Comparison of ENCODE assay signal across 9 cellular contexts in genomic region chr7:140607441-140607989, GRCh38. TPM values are rescaled to one million over a fixed set of nuclear protein-coding genes. Genes with fewer than 3 reads are reported as not detected.
DNase-seq lines count a peak whose midpoint lies in the region; ATAC-seq, FAIRE-seq and TF ChIP-seq lines count a peak whose summit lies in the region.
"Had no signal": no experiment of that assay in that cellular context is flagged by ENCODE, and none has a peak within 500 bp of the region (broad histone marks: within the 10 kb centered on the region; RNA-seq: fewer than 3 reads in every experiment).

No MANE protein-coding gene starts in this region.

- no peak for TF ChIP-seq POLR2A in adrenal gland (IDR thresholded peaks at IDR 0.05)

- no peak overlapping the region for H3K4me3 ChIP-seq in adrenal gland
- no peak overlapping the region for H3K4me3 ChIP-seq in mucosa of rectum (ENCODE audit: low read length in 2 of 2)

- no peaks in the 10 kb centered on the region for H3K27me3 ChIP-seq in adrenal gland
- H3K27me3 ChIP-seq in mucosa of rectum (ENCODE audit: control insufficient read depth in 2 of 2, insufficient read depth in 2 of 2, low read length in 2 of 2) = no peaks in the 10 kb centered on the region

- no peaks in the 10 kb centered on the region for H3K36me3 ChIP-seq in adrenal gland (replicated peaks in 1 of 2)
- H3K36me3 ChIP-seq in mucosa of rectum (ENCODE audit: control insufficient read depth in 2 of 2, insufficient read depth in 2 of 2, low read length in 2 of 2) = no peaks in the 10 kb centered on the region

- no peaks in the 10 kb centered on the region for H3K9me3 Mint-ChIP-seq in T-cell

- ATAC-seq in T-cell (replicated peaks in 1 of 4) = no peak
- ATAC-seq in GM21447 (IDR thresholded peaks at IDR 0.05; ENCODE audit: unreplicated experiment) = no peak

- peaks cover 0 to 6% of the 10 kb centered on the region in 2 donors for H3K27me3 Mint-ChIP-seq in T-cell

- no peak for TF ChIP-seq CTCF in adrenal gland (IDR thresholded peaks at IDR 0.05)
- no peak for TF ChIP-seq CTCF in D721Med (IDR thresholded peaks at IDR 0.05; ENCODE audit: insufficient read depth, missing control alignments)

- H3K27ac ChIP-seq in adrenal gland = peak overlapping the region in 2 of 5 donors; percentile 24 to 73
- H3K27ac ChIP-seq in mucosa of rectum (ENCODE audit: low read depth in 2 of 2, low read length in 2 of 2) = peak overlapping the region; percentile 18 to 52

- H3K4me3 Mint-ChIP-seq in T-cell = no peak overlapping the region

- FAIRE-seq in D721Med (lab: Jason Lieb, UNC) = no peak

- no peak overlapping the region for H3K9ac ChIP-seq in mucosa of rectum (ENCODE audit: low read depth in 1 of 2, low read length in 2 of 2)

- CTCF ChIA-PET in T-cell (lab: Charles Lee) = interaction anchor here in 1 of 2 donors (0.6 kb wide), 1 partner anchor 660 kb away, joined by 3 read pairs; no protein-coding TSS in a partner anchor

- DNase-seq in adrenal gland (peak; percentile 28 to 78 (median 51)), fibroblast of the conjunctiva (ENCODE audit: low read depth) (peak; percentile 57), ureter (ENCODE audit: low spot score) (peak; percentile 58), NCI-H1092 (lab: John Stamatoyannopoulos, UW) (no peak), T-cell (no peak), D721Med (ENCODE audit: insufficient read length, low spot score) (no peak)
- DNase-seq: SIG-M5 had no signal

- H3K4me1 Mint-ChIP-seq in T-cell = no peaks in the 10 kb centered on the region

- H3K9me3 ChIP-seq in adrenal gland (replicated peaks in 1 of 3) = no peaks in the 10 kb centered on the region
- no peaks in the 10 kb centered on the region for H3K9me3 ChIP-seq in mucosa of rectum (ENCODE audit: control insufficient read depth in 2 of 2, low read length in 2 of 2)

- WGBS in adrenal gland, 4 donors = 23 to 51% (median 37%) methylated on average over 6 to 7 of the region's 7 CpGs

- intact Hi-C loops in adrenal gland (cut with DNase I) = no loop called here

- H3K27ac Mint-ChIP-seq in T-cell = no peak overlapping the region

- H3K4me1 ChIP-seq in adrenal gland (replicated peaks in 1 of 2) (peaks cover 0 to 13% of the 10 kb centered on the region in 2 donors), mucosa of rectum (ENCODE audit: control insufficient read depth in 2 of 2, insufficient read depth in 2 of 2, low read length in 2 of 2) (peaks cover 0 to 4% of the 10 kb centered on the region in 2 donors)

- H3K36me3 Mint-ChIP-seq in T-cell = no peaks in the 10 kb centered on the region

- POLR2A ChIA-PET in T-cell (lab: Charles Lee) = no interaction called here

RNA-seq across cellular contexts. Expression of gene DENND2A, which starts 33.1 kb away (rescaled TPM):
- total RNA-seq in adrenal gland (10 to 100 TPM in 1 of 8 donors, 1 to 10 TPM in 7; 4.1 to 10.9 (median 6.7) TPM), ureter (14.9 TPM), T-cell (under 1 TPM in 1 of 5 donors, not detected in 4; 0.09 TPM)
- 1 to 10 TPM; 3.0 to 8.4 (median 5.5) TPM for polyA plus RNA-seq in adrenal gland

Comparison
In these comparisons a context has a peak if more than half of its experiments do, and no peak if none do; other contexts are left out.
1. DNase-seq: peak in adrenal gland (7 of 7), fibroblast of the conjunctiva (single experiment) and ureter (single experiment); none in NCI-H1092 (single experiment), T-cell (0 of 34) and D721Med (single experiment).